8 cellular contexts compared by ENCODE assay signal in genomic region chr9:469672-470040, GRCh38. TPM values are rescaled to one million over a fixed set of nuclear protein-coding genes. Genes with fewer than 3 reads are reported as not detected.
DNase-seq lines count a peak whose midpoint lies in the region; ATAC-seq, FAIRE-seq and TF ChIP-seq lines count a peak whose summit lies in the region.

No MANE protein-coding gene starts in this region.

- H3K27ac ChIP-seq in GM23248 = no peak overlapping the region
- H3K27ac ChIP-seq in K562 (ENCODE audit: extremely low read depth, low read depth, low read length) = no peak overlapping the region
- peak overlapping the region; percentile 79 for H3K27ac ChIP-seq in layer of hippocampus (ENCODE audit: low read depth, low read length)
- peak overlapping the region; percentile 66 for H3K27ac ChIP-seq in stomach smooth muscle (ENCODE audit: low read length)

- no peaks in the 10 kb centered on the region for H3K9me3 ChIP-seq in GM23248 (ENCODE audit: low read depth)
- H3K9me3 ChIP-seq in K562 (replicated peaks; ENCODE audit: control insufficient read depth, insufficient read depth, low read depth, low read length) = no peaks in the 10 kb centered on the region
- no peaks in the 10 kb centered on the region for H3K9me3 ChIP-seq in stomach smooth muscle (ENCODE audit: control insufficient read depth in 2 of 2, low read length in 2 of 2)

- no peak for FAIRE-seq in K562 (lab: Jason Lieb, UNC)

- peak; percentile 39 for ATAC-seq in K562

- H3K36me3 ChIP-seq in GM23248 (ENCODE audit: low read depth) (no peaks in the 10 kb centered on the region), K562 (ENCODE audit: control insufficient read depth, insufficient read depth, low read length) (peaks cover 8% of the 10 kb centered on the region; the same call in 2 of the 3 replicates), stomach smooth muscle (ENCODE audit: control insufficient read depth in 2 of 2, insufficient read depth in 2 of 2, low read length in 2 of 2) (no peaks in the 10 kb centered on the region)

- H3K27me3 ChIP-seq in GM23248 (replicated peaks; ENCODE audit: insufficient read depth) (no peaks in the 10 kb centered on the region), K562 (ENCODE audit: control insufficient read depth in 2 of 2, insufficient read depth in 2 of 2, low read length in 2 of 2) (no peaks in the 10 kb centered on the region), layer of hippocampus (ENCODE audit: control insufficient read depth, insufficient read depth, low read length) (no peaks in the 10 kb centered on the region), stomach smooth muscle (ENCODE audit: control insufficient read depth in 1 of 2, insufficient read depth in 2 of 2, low read length in 2 of 2) (no peaks in the 10 kb centered on the region)

- CTCF ChIA-PET in K562 (lab: Yijun Ruan, JAX; ENCODE audit: low intra/inter-chr PET ratio) = no interaction called here

- H3F3A ChIP-seq in GM23248 (ENCODE audit: insufficient read depth) = no peaks in the 10 kb centered on the region

- no peak for TF ChIP-seq CTCF in K562 (IDR thresholded peaks at IDR 0.05 in 2 of 3, conservative IDR thresholded peaks at IDR 0.05 in 1 of 3; ENCODE audit: insufficient read depth in 2 of 3, low read depth in 1 of 3, low read length in 3 of 3)

- H3K9ac ChIP-seq in GM23248 (peak overlapping the region; percentile 79), K562 (ENCODE audit: insufficient read depth in 1 of 2, low read depth in 2 of 2, low read length in 2 of 2) (peak overlapping the region; percentile 49 to 90; a peak in 3 of 4 replicates), stomach smooth muscle (ENCODE audit: low read length in 2 of 2) (peak overlapping the region; percentile 70 to 76)

- POLR2A ChIA-PET in K562 (lab: Yijun Ruan, JAX) = interaction anchor here (0.7 to 1.0 kb wide), 2 partner anchors 35 to 380 kb away, joined by 3 to 4 read pairs; partner anchors contain the start of gene KANK1

- H3K9me1 ChIP-seq in K562 (ENCODE audit: control insufficient read depth, insufficient read depth, low read length) = peaks cover 3% of the 10 kb centered on the region

- H3K4me3 ChIP-seq in GM23248 (peak overlapping the region; percentile 89), K562 (peak overlapping the region; percentile 41), stomach smooth muscle (ENCODE audit: low read length in 2 of 2) (peak overlapping the region; percentile 79 to 81)

- H3K4me1 ChIP-seq in GM23248 (ENCODE audit: insufficient read depth) = 0 out of 2 replicates have a peak, but pooled peaks cover 3% of the 10 kb centered on the region
- peaks cover 11 to 13% of the 10 kb centered on the region in 2 experiments; a peak in 4 of 5 replicates for H3K4me1 ChIP-seq in K562 (replicated peaks in 1 of 2; ENCODE audit: control insufficient read depth in 2 of 2, insufficient read depth in 2 of 2, low read length in 2 of 2)
- peaks cover 17% of the 10 kb centered on the region for H3K4me1 ChIP-seq in stomach smooth muscle (ENCODE audit: control insufficient read depth, insufficient read depth, low read length)

- no peak for TF ChIP-seq EP300 in K562 (IDR thresholded peaks at IDR 0.05; ENCODE audit: low read length)

- WGBS in GM23248 (ENCODE audit: low coverage in 1 of 2, low lambda C conversion rate in 2 of 2, missing lambda C conversion rate in 2 of 2), 2 experiments = 14 to 25% methylated on average over 19 of the region's 19 CpGs
- WGBS in K562 (ENCODE audit: insufficient coverage, low coverage, missing lambda C conversion rate) = 39% methylated on average over 17 of the region's 19 CpGs

- H3K79me2 ChIP-seq in GM23248 (ENCODE audit: insufficient read depth) (no peaks in the 10 kb centered on the region), K562 (ENCODE audit: control insufficient read depth, insufficient read depth, low read length) (peaks cover 4% of the 10 kb centered on the region; the same call in 1 of the 3 replicates)

- DNase-seq in NCI-H1694 (lab: John Stamatoyannopoulos, UW) (peak; percentile 65), NCI-H1694 treated with DMSO at 0.1 percent for 48 hours (lab: John Stamatoyannopoulos, UW) (no peak), GM23248 (no peak), NCI-H1105 (lab: John Stamatoyannopoulos, UW) (peak; percentile 83), K562 (ENCODE audit: extremely low read depth in 1 of 4, low spot score in 3 of 4) (peak in 1 of 4 experiments; percentile 6), DMS114 treated with DMSO at 0.1 percent for 48 hours (lab: John Stamatoyannopoulos, UW; ENCODE audit: unreplicated experiment) (no peak)

- no TSS peak for BruUV-seq in K562 (replicated peaks; lab: Mats Ljungman, UMichigan)

- TF ChIP-seq RAD21 in K562 (CRISPR knock-in tag; conservative IDR thresholded peaks at IDR 0.05 in 1 of 2, IDR thresholded peaks at IDR 0.05 in 1 of 2) = no peak

- H3K9me2 ChIP-seq in GM23248 (ENCODE audit: insufficient read depth) = no peaks in the 10 kb centered on the region

- in situ Hi-C loops in GM23248 (cut with MboI) (no loop called here), K562 (cut with MboI) (no loop called here)

- no peaks in the 10 kb centered on the region for H4K20me1 ChIP-seq in GM23248 (ENCODE audit: insufficient read depth)
- no peaks in the 10 kb centered on the region for H4K20me1 ChIP-seq in K562 (replicated peaks; ENCODE audit: control insufficient read depth, insufficient read depth, low read length)

- intact Hi-C loops in K562 (cut with micrococcal nuclease) = no loop called here

- peak overlapping the region; percentile 100 for H3K4me2 ChIP-seq in GM23248 (ENCODE audit: unreplicated experiment)
- H3K4me2 ChIP-seq in K562 (ENCODE audit: insufficient read depth, low read length) = peak overlapping the region; percentile 97

- peak overlapping the region; percentile 100 for H2AFZ ChIP-seq in GM23248
- H2AFZ ChIP-seq in K562 (ENCODE audit: low read depth, low read length) = peak overlapping the region; percentile 96

- TF ChIP-seq POLR2A in K562 (conservative IDR thresholded peaks at IDR 0.05) = no peak

TF ChIP-seq in K562, 482 proteins besides CTCF, POLR2A, EP300 and RAD21:
- TF ChIP-seq PHF20 (IDR thresholded peaks at IDR 0.05; ENCODE audit: partially characterized antibody) = peak; percentile 16
- TF ChIP-seq ZFP91 (CRISPR knock-in tag; IDR thresholded peaks at IDR 0.05) = no peak

RNA-seq across cellular contexts. Expression of gene KANK1, which starts 34.8 kb away (rescaled TPM):
- total RNA-seq in GM23248 (2014; rRNA removed; shearing (Covaris generic)) = 14.6 and 18.0 TPM in 2 replicates
- 10.4 and 11.0 TPM in 2 replicates for polyA plus RNA-seq in GM23248 (2016; fragmentation: Nextera tagmentation; extraction: Ambion mirVana)
- total RNA-seq in K562 (2011; cell fraction: chromatin; rRNA removed; ENCODE audit: low replicate concordance) = 0.58 and 0.69 TPM in 2 replicates
- total RNA-seq in K562 (2011; cell fraction: nucleolus; rRNA removed) = 0.39 and 1.2 TPM in 2 replicates
- 0.31 and 0.37 TPM in 2 replicates for total RNA-seq in K562 (2011; cell fraction: nucleoplasm; rRNA removed)
- 0.12 and 0.18 TPM in 2 replicates for total RNA-seq in K562 (2014; rRNA removed)
- total RNA-seq in K562 (2014; rRNA removed; fragmentation: Illumina TruSeq; extraction: Trizol) = 0.26 and 0.44 TPM in 2 replicates
- total RNA-seq in K562 (2015; rRNA removed; fragmentation: Illumina TruSeq; extraction: Trizol) = 0.36 and 0.45 TPM in 2 replicates
- 0.55 and 0.89 TPM in 2 replicates for total RNA-seq in K562 (2021)
- polyA plus RNA-seq in K562 (2011; rRNA removed) = 0.62 and 0.78 TPM in 2 replicates
- 0.50 and 0.61 TPM in 2 replicates for polyA plus RNA-seq in K562 (2011; cell fraction: cytosol; rRNA removed)
- 0.44 and 0.60 TPM in 2 replicates for polyA plus RNA-seq in K562 (2011; cell fraction: nucleus; rRNA removed)
- 0.12 and 0.18 TPM in 2 replicates for polyA plus RNA-seq in K562 (2012)
- polyA plus RNA-seq in K562 (2014; fragmentation: Illumina TruSeq; extraction: Trizol) = 0.11 and 0.22 TPM in 2 replicates
- under 1 TPM; 0.11 to 0.34 TPM for polyA plus RNA-seq in K562 (2014; fragmentation: Nextera tagmentation; extraction: Ambion mirVana)
- polyA plus RNA-seq in K562 (2014; rRNA removed) = 0.01 and 0.17 TPM in 2 replicates
- 1.2 and 1.5 TPM in 2 replicates for polyA minus RNA-seq in K562 (2011; rRNA and poly(A)+ RNA removed)
- polyA minus RNA-seq in K562 (2011; cell fraction: cytosol; rRNA and poly(A)+ RNA removed) = 0.95 and 1.4 TPM in 2 replicates
- polyA minus RNA-seq in K562 (2011; cell fraction: nucleus; rRNA and poly(A)+ RNA removed) = 0.54 and 0.56 TPM in 2 replicates

Comparison
In these comparisons a context has a peak if more than half of its experiments do, and no peak if none do; other contexts are left out.
1. DNase-seq: peak in NCI-H1694 (single experiment) and NCI-H1105 (single experiment); none in NCI-H1694 treated with DMSO at 0.1 percent for 48 hours (single experiment), GM23248 (single experiment) and DMS114 treated with DMSO at 0.1 percent for 48 hours (single experiment).
2. H3K27ac ChIP-seq: peak in layer of hippocampus (single experiment) and stomach smooth muscle (single experiment); none in GM23248 (single experiment) and K562 (single experiment).
3. Peak in every context shown above with its lines, with median percentiles within 50 percentile points of each other: H3K4me3 ChIP-seq and H3K9ac ChIP-seq.